In genomic region chr16:4315185-4316102, GRCh38 we compare ENCODE assay signal across 2 cellular contexts.
A peak's percentile ranks its signal among the peaks of the same experiment; 100 is the strongest.
TF ChIP-seq lines count a peak whose summit lies in the region.

Gene GLIS2 (plus strand): TSS chr16:4316067. CDS start chr16:4332281, 16,214 bp downstream.

TF ChIP-seq in IMR-90, 13 proteins besides CTCF, POLR2A, EP300 and RAD21:
- TF ChIP-seq SMC3 (IDR thresholded peaks at IDR 0.05; ENCODE audit: low read depth, low read length) (no peak), MAZ (IDR thresholded peaks at IDR 0.05; ENCODE audit: borderline replicate concordance, low read depth, low read length) (peak; percentile 89)

TF ChIP-seq in HepG2, 621 proteins besides CTCF, POLR2A, EP300 and RAD21 (continues in another document):
- TF ChIP-seq POGK (CRISPR knock-in tag; conservative IDR thresholded peaks at IDR 0.05) (no peak), RELA (CRISPR knock-in tag; IDR thresholded peaks at IDR 0.05) (no peak), ZFP37 (CRISPR knock-in tag; IDR thresholded peaks at IDR 0.05; ENCODE audit: borderline replicate concordance) (no peak), ZNF180 (CRISPR knock-in tag; IDR thresholded peaks at IDR 0.05; ENCODE audit: borderline replicate concordance, low read depth) (no peak), ZNF407 (CRISPR knock-in tag; IDR thresholded peaks at IDR 0.05; ENCODE audit: not compliant biosample characterization) (no peak), ZNF263 (CRISPR knock-in tag; IDR thresholded peaks at IDR 0.05) (0 out of 2 replicates have a peak, but pooled peaks have one; percentile 54), AFF4 (CRISPR knock-in tag; IDR thresholded peaks at IDR 0.05) (no peak), ZBTB7B (CRISPR knock-in tag; IDR thresholded peaks at IDR 0.05) (0 out of 2 replicates have a peak, but pooled peaks have one; percentile 21), ZNF367 (CRISPR knock-in tag; IDR thresholded peaks at IDR 0.05; ENCODE audit: borderline replicate concordance) (no peak), MLX (CRISPR knock-in tag; IDR thresholded peaks at IDR 0.05) (no peak), ASH2L (IDR thresholded peaks at IDR 0.05; ENCODE audit: insufficient read length, low read depth, low read length) (no peak), POLR2AphosphoS5 (IDR thresholded peaks at IDR 0.05; ENCODE audit: low read depth, low read length) (no peak), USF2 (IDR thresholded peaks at IDR 0.05; ENCODE audit: low read depth, low read length) (no peak), USF2 (CRISPR knock-in tag; IDR thresholded peaks at IDR 0.05; ENCODE audit: borderline replicate concordance) (no peak), TEAD3 (CRISPR knock-in tag; optimal IDR thresholded peaks at IDR 0.05; ENCODE audit: borderline replicate concordance) (peak; percentile 12), HNRNPLL (IDR thresholded peaks at IDR 0.05; ENCODE audit: low read depth, low read length, poor library complexity, severe bottlenecking) (peak; percentile 66), GABPB1 (CRISPR knock-in tag; IDR thresholded peaks at IDR 0.05) (peak; percentile 11; the same call in 1 of the 2 replicates), ZNF777 (CRISPR knock-in tag; IDR thresholded peaks at IDR 0.05) (0 out of 2 replicates have a peak, but pooled peaks have one; percentile 16), MYPOP (CRISPR knock-in tag; IDR thresholded peaks at IDR 0.05) (peak; percentile 86), ZNF260 (CRISPR knock-in tag; IDR thresholded peaks at IDR 0.05; ENCODE audit: borderline replicate concordance, low read depth) (no peak), PAWR (CRISPR knock-in tag; IDR thresholded peaks at IDR 0.05; ENCODE audit: borderline replicate concordance) (no peak), E2F5 (CRISPR knock-in tag; conservative IDR thresholded peaks at IDR 0.05) (no peak), ARID4A (CRISPR knock-in tag; IDR thresholded peaks at IDR 0.05; ENCODE audit: borderline replicate concordance) (no peak)
